8 cellular contexts compared by ENCODE assay signal in genomic region chr10:68900427-68901105, GRCh38. TPM values are rescaled to one million over a fixed set of nuclear protein-coding genes. Genes with fewer than 3 reads are reported as not detected.
A peak's percentile ranks its signal among the peaks of the same experiment; 100 is the strongest.
DNase-seq lines count a peak whose midpoint lies in the region; ATAC-seq and TF ChIP-seq lines count a peak whose summit lies in the region.

No MANE protein-coding gene starts in this region.

- H3K27ac Mint-ChIP-seq in Calu3 (ENCODE audit: unreplicated experiment), result peak overlapping the region; percentile 90
- peak overlapping the region; percentile 98 for H3K27ac Mint-ChIP-seq in activated CD8-positive, alpha-beta T cell treated with anti-CD3 and anti-CD28 coated beads, Interleukin-2, amount 10 ng/mL, durations not matched to agents 7 days and 5 days

- H3K4me1 Mint-ChIP-seq in Calu3 (ENCODE audit: low read depth, unreplicated experiment), result peaks cover 26% of the 10 kb centered on the region
- H3K4me1 Mint-ChIP-seq in activated CD8-positive, alpha-beta T cell treated with anti-CD3 and anti-CD28 coated beads, Interleukin-2, amount 10 ng/mL, durations not matched to agents 7 days and 5 days (ENCODE audit: low read depth), result peaks cover 36% of the 10 kb centered on the region

- no peaks in the 10 kb centered on the region for H3K9me3 Mint-ChIP-seq in Calu3 (ENCODE audit: low read depth, unreplicated experiment)
- H3K9me3 Mint-ChIP-seq in activated CD8-positive, alpha-beta T cell treated with anti-CD3 and anti-CD28 coated beads, Interleukin-2, amount 10 ng/mL, durations not matched to agents 7 days and 5 days (ENCODE audit: insufficient read depth), result no peaks in the 10 kb centered on the region

- BruUV-seq in Calu3 (replicated peaks; lab: Mats Ljungman, UMichigan), result TSS peak; percentile 99

- peak; percentile 43 for ATAC-seq in GM19372 (IDR thresholded peaks at IDR 0.05; ENCODE audit: low read depth, unreplicated experiment)
- ATAC-seq in activated CD8-positive, alpha-beta T cell treated with anti-CD3 and anti-CD28 coated beads, Interleukin-2, amount 10 ng/mL, durations not matched to agents 7 days and 5 days, result peak; percentile 61
- peak; percentile 78 for ATAC-seq in Right ventricle myocardium superior (ENCODE audit: poor library complexity)

- no peak for DNase-seq in Calu3
- peak; percentile 34 for DNase-seq in HS-27A (ENCODE audit: low read depth)
- DNase-seq in activated CD8-positive, alpha-beta T cell treated with anti-CD3 and anti-CD28 coated beads, Interleukin-2, amount 10 ng/mL, durations not matched to agents 7 days and 5 days, result no peak
- peak; percentile 87 for DNase-seq in Right ventricle myocardium superior
- peak; percentile 92 for DNase-seq in posterior vena cava (ENCODE audit: low spot score)
- no peak for DNase-seq in NCI-H2227 treated with DMSO at 0.1 percent for 48 hours (lab: John Stamatoyannopoulos, UW)
- no peak for DNase-seq in GM20000 (ENCODE audit: low spot score)

- no peaks in the 10 kb centered on the region for H3K27me3 Mint-ChIP-seq in Calu3 (ENCODE audit: unreplicated experiment)
- H3K27me3 Mint-ChIP-seq in activated CD8-positive, alpha-beta T cell treated with anti-CD3 and anti-CD28 coated beads, Interleukin-2, amount 10 ng/mL, durations not matched to agents 7 days and 5 days (ENCODE audit: low read depth), result peaks cover 3% of the 10 kb centered on the region

- H3K36me3 Mint-ChIP-seq in Calu3 (ENCODE audit: insufficient read depth, unreplicated experiment), result peaks cover 35% of the 10 kb centered on the region
- H3K36me3 Mint-ChIP-seq in activated CD8-positive, alpha-beta T cell treated with anti-CD3 and anti-CD28 coated beads, Interleukin-2, amount 10 ng/mL, durations not matched to agents 7 days and 5 days (ENCODE audit: low read depth), result peaks cover 26% of the 10 kb centered on the region

- peak overlapping the region; percentile 94 for H3K4me3 Mint-ChIP-seq in Calu3 (ENCODE audit: low read depth, unreplicated experiment)
- peak overlapping the region; percentile 93 for H3K4me3 Mint-ChIP-seq in activated CD8-positive, alpha-beta T cell treated with anti-CD3 and anti-CD28 coated beads, Interleukin-2, amount 10 ng/mL, durations not matched to agents 7 days and 5 days

- TF ChIP-seq CTCF in Calu3 (IDR thresholded peaks at IDR 0.05; ENCODE audit: unreplicated experiment) (no peak), GM20000 (IDR thresholded peaks at IDR 0.05; ENCODE audit: extremely low read depth, missing control alignments) (no peak)

- CTCF ChIA-PET in Calu3 (lab: Charles Lee), result interaction anchor here (0.6 to 1.0 kb wide), 2 partner anchors 33 to 52 kb away, joined by 3 to 4 read pairs; no protein-coding TSS in a partner anchor
- CTCF ChIA-PET in activated CD8-positive, alpha-beta T cell treated with anti-CD3 and anti-CD28 coated beads, Interleukin-2, amount 10 ng/mL, durations not matched to agents 7 days and 5 days (lab: Charles Lee), result interaction anchor here (0.9 to 1.5 kb wide), 3 partner anchors 55 to 1045 kb away, joined by 3 to 6 read pairs (median 5); partner anchors contain the start of gene DDX21

- POLR2A ChIA-PET in activated CD8-positive, alpha-beta T cell treated with anti-CD3 and anti-CD28 coated beads, Interleukin-2, amount 10 ng/mL, durations not matched to agents 7 days and 5 days (lab: Charles Lee), result interaction anchor here (0.7 to 2.0 kb wide), 14 partner anchors 10 to 568 kb away, joined by 3 to 11 read pairs (median 3); partner anchors contain the start of genes CCAR1, DDX21, HNRNPH3 and PBLD

- intact Hi-C loops in Calu3 (cut with micrococcal nuclease; ENCODE audit: unreplicated experiment), result loop anchor here (10.0 kb wide), 1 partner anchor 556 kb away; no protein-coding TSS in a partner anchor
- intact Hi-C loops in Right ventricle myocardium superior (cut with DNase I), result no loop called here
- intact Hi-C loops in posterior vena cava (cut with DNase I), result no loop called here

RNA-seq across cellular contexts. Expression of gene DDX50, which starts 0.5 kb away (rescaled TPM):
- 39.1 and 44.4 TPM in 2 replicates for total RNA-seq in Calu3 (2022)
- total RNA-seq in activated CD8-positive, alpha-beta T cell treated with anti-CD3 and anti-CD28 coated beads, Interleukin-2, amount 10 ng/mL, durations not matched to agents 7 days and 5 days, result 10 to 100 TPM; 46.9 to 50.7 TPM
- total RNA-seq in Right ventricle myocardium superior, result 17.3 TPM
- 10 to 100 TPM; 39.3 to 45.6 TPM for total RNA-seq in posterior vena cava

RNA-seq across cellular contexts. Expression of gene DDX21, which starts 55.4 kb away (rescaled TPM):
- 135 and 144 TPM in 2 replicates for total RNA-seq in Calu3 (2022)
- 10 to 100 TPM; 94.7 to 94.9 TPM for total RNA-seq in activated CD8-positive, alpha-beta T cell treated with anti-CD3 and anti-CD28 coated beads, Interleukin-2, amount 10 ng/mL, durations not matched to agents 7 days and 5 days
- 18.3 TPM for total RNA-seq in Right ventricle myocardium superior
- total RNA-seq in posterior vena cava, result 10 to 100 TPM; 37.4 to 55.7 TPM

Comparison
In these comparisons a context has a peak if more than half of its experiments do, and no peak if none do; other contexts are left out.
1. DNase-seq: peak in HS-27A (single experiment), Right ventricle myocardium superior (single experiment) and posterior vena cava (single experiment); none in Calu3 (single experiment), activated CD8-positive, alpha-beta T cell treated with anti-CD3 and anti-CD28 coated beads, Interleukin-2, amount 10 ng/mL, durations not matched to agents 7 days and 5 days (single experiment), NCI-H2227 treated with DMSO at 0.1 percent for 48 hours (single experiment) and GM20000 (single experiment).
2. Peak in every context shown above with its lines, with median percentiles within 50 percentile points of each other: ATAC-seq.